ENCODE assay signal across 30 cellular contexts in the genomic region with DNA sequence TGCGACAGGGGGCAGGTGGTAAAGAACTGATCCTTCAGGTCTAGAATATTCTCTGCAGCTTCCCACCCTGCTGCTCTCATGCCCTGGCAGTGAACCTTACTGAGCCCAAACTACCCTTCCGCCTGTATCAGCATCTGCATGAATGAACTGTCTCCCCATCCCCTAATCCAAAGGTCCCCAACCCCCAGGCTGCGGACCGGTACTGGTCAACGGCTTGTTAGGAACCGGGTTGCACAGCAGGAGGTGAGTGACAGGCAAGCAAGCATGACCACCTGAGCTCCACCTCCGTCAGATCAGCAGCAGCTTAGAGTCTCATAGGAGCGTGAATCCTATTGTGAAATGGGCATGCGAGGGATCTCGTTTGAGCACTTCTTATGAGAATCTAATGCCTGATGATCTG. TPM values are rescaled to one million over a fixed set of nuclear protein-coding genes. Genes with fewer than 3 reads are reported as not detected.
"Had no signal": no experiment of that assay in that cellular context is flagged by ENCODE, and none has a peak within 500 bp of the region (broad histone marks: within the 10 kb centered on the region; RNA-seq: fewer than 3 reads in every experiment).

No MANE protein-coding gene starts in this region.

- H3K27ac Mint-ChIP-seq: activated CD4-positive, alpha-beta memory T cell treated with anti-CD3 and anti-CD28 coated beads, Interleukin-2, amount 10 ng/mL, durations not matched to agents 7 days and 5 days; activated CD4-positive, alpha-beta T cell treated with anti-CD3 and anti-CD28 coated beads for 36 hours; activated CD4-positive, alpha-beta T cell treated with anti-CD3 and anti-CD28 coated beads, Interleukin-2, amount 10 ng/mL, durations not matched to agents 7 days and 5 days; activated naive CD4-positive, alpha-beta T cell treated with anti-CD3 and anti-CD28 coated beads, Interleukin-2, amount 10 ng/mL, durations not matched to agents 7 days and 5 days; activated naive CD4-positive, alpha-beta T cell treated with anti-CD3 and anti-CD28 coated beads, Interleukin-2, amount 50 U/mL, for 72 hours; activated naive CD8-positive, alpha-beta T cell treated with anti-CD3 and anti-CD28 coated beads, Interleukin-2, amount 10 ng/mL, durations not matched to agents 7 days and 5 days; activated T-cell treated with anti-CD3 and anti-CD28 coated beads, Interleukin-2, amount 50 U/mL, for 24 hours; activated T-cell treated with anti-CD3 and anti-CD28 coated beads, Interleukin-2, amount 50 U/mL, for 72 hours had no signal

- H3K4me3 ChIP-seq: colonic mucosa, esophagus squamous epithelium, gastroesophageal sphincter had no signal

- H3K4me1 Mint-ChIP-seq: activated CD4-positive, alpha-beta memory T cell treated with anti-CD3 and anti-CD28 coated beads, Interleukin-2, amount 10 ng/mL, durations not matched to agents 7 days and 5 days; activated CD4-positive, alpha-beta T cell treated with anti-CD3 and anti-CD28 coated beads for 36 hours; activated CD4-positive, alpha-beta T cell treated with anti-CD3 and anti-CD28 coated beads, Interleukin-2, amount 10 ng/mL, durations not matched to agents 7 days and 5 days; activated naive CD4-positive, alpha-beta T cell treated with anti-CD3 and anti-CD28 coated beads, Interleukin-2, amount 10 ng/mL, durations not matched to agents 7 days and 5 days; activated naive CD8-positive, alpha-beta T cell treated with anti-CD3 and anti-CD28 coated beads, Interleukin-2, amount 10 ng/mL, durations not matched to agents 7 days and 5 days had no signal

- H3K36me3 ChIP-seq: brain microvascular endothelial cell, colonic mucosa, esophagus squamous epithelium, gastroesophageal sphincter had no signal

- ATAC-seq: activated CD4-positive, alpha-beta T cell treated with anti-CD3 and anti-CD28 coated beads for 36 hours; activated naive CD4-positive, alpha-beta T cell treated with anti-CD3 and anti-CD28 coated beads, Interleukin-2, amount 50 U/mL, for 72 hours; activated T-cell treated with anti-CD3 and anti-CD28 coated beads, Interleukin-2, amount 50 U/mL, for 72 hours; gastroesophageal sphincter had no signal

- H3K27ac ChIP-seq: brain microvascular endothelial cell, colonic mucosa, epithelial cell of prostate, esophagus squamous epithelium, gastroesophageal sphincter had no signal

- H3K4me3 Mint-ChIP-seq: activated CD4-positive, alpha-beta memory T cell treated with anti-CD3 and anti-CD28 coated beads, Interleukin-2, amount 10 ng/mL, durations not matched to agents 7 days and 5 days; activated CD4-positive, alpha-beta T cell treated with anti-CD3 and anti-CD28 coated beads for 36 hours; activated CD4-positive, alpha-beta T cell treated with anti-CD3 and anti-CD28 coated beads, Interleukin-2, amount 10 ng/mL, durations not matched to agents 7 days and 5 days; activated naive CD4-positive, alpha-beta T cell treated with anti-CD3 and anti-CD28 coated beads, Interleukin-2, amount 10 ng/mL, durations not matched to agents 7 days and 5 days; activated naive CD8-positive, alpha-beta T cell treated with anti-CD3 and anti-CD28 coated beads, Interleukin-2, amount 10 ng/mL, durations not matched to agents 7 days and 5 days; activated T-cell treated with anti-CD3 and anti-CD28 coated beads, Interleukin-2, amount 50 U/mL, for 24 hours; activated T-cell treated with anti-CD3 and anti-CD28 coated beads, Interleukin-2, amount 50 U/mL, for 72 hours had no signal

- DNase-seq: activated CD4-positive, alpha-beta memory T cell treated with anti-CD3 and anti-CD28 coated beads, Interleukin-2, amount 10 ng/mL, durations not matched to agents 7 days and 5 days; activated CD4-positive, alpha-beta T cell treated with anti-CD3 and anti-CD28 coated beads for 36 hours; activated CD4-positive, alpha-beta T cell treated with anti-CD3 and anti-CD28 coated beads, Interleukin-2, amount 10 ng/mL, durations not matched to agents 7 days and 5 days; activated CD4-positive, alpha-beta T cell treated with anti-CD3 and anti-CD28 coated beads, Interleukin-2, amount 50 U/mL, for 4 hours; activated CD4-positive, CD25-positive, alpha-beta regulatory T cell; activated CD4-positive, CD25-positive, alpha-beta regulatory T cell treated with anti-CD3 and anti-CD28 coated beads, Interleukin-2, amount 50 U/mL, for 72 hours; activated CD8-positive, alpha-beta memory T cell treated with anti-CD3 and anti-CD28 coated beads, Interleukin-2, amount 50 U/mL, for 48 hours; activated gamma-delta T cell; activated naive CD4-positive, alpha-beta T cell; activated naive CD4-positive, alpha-beta T cell treated with anti-CD3 and anti-CD28 coated beads, Interleukin-2, amount 10 ng/mL, durations not matched to agents 7 days and 5 days; activated naive CD8-positive, alpha-beta T cell treated with anti-CD3 and anti-CD28 coated beads, Interleukin-2, amount 10 ng/mL, durations not matched to agents 7 days and 5 days; activated T-cell treated with anti-CD3 and anti-CD28 coated beads for 4 hours; activated T-cell treated with anti-CD3 and anti-CD28 coated beads, Interleukin-2, amount 50 U/mL, for 24 hours; activated T-cell treated with anti-CD3 and anti-CD28 coated beads, Interleukin-2, amount 50 U/mL, for 72 hours; brain microvascular endothelial cell; caudate nucleus; colonic mucosa; effector CD8-positive, alpha-beta T cell; esophagus squamous epithelium; foreskin melanocyte; T-helper 2 cell had no signal

- H3K9me3 ChIP-seq: colonic mucosa, esophagus squamous epithelium, gastroesophageal sphincter had no signal

- H3K9me3 Mint-ChIP-seq: activated CD4-positive, alpha-beta memory T cell treated with anti-CD3 and anti-CD28 coated beads, Interleukin-2, amount 10 ng/mL, durations not matched to agents 7 days and 5 days; activated CD4-positive, alpha-beta T cell treated with anti-CD3 and anti-CD28 coated beads, Interleukin-2, amount 10 ng/mL, durations not matched to agents 7 days and 5 days; activated naive CD4-positive, alpha-beta T cell treated with anti-CD3 and anti-CD28 coated beads, Interleukin-2, amount 10 ng/mL, durations not matched to agents 7 days and 5 days; activated naive CD4-positive, alpha-beta T cell treated with anti-CD3 and anti-CD28 coated beads, Interleukin-2, amount 50 U/mL, for 72 hours; activated naive CD8-positive, alpha-beta T cell treated with anti-CD3 and anti-CD28 coated beads, Interleukin-2, amount 10 ng/mL, durations not matched to agents 7 days and 5 days; activated T-cell treated with anti-CD3 and anti-CD28 coated beads, Interleukin-2, amount 50 U/mL, for 24 hours; activated T-cell treated with anti-CD3 and anti-CD28 coated beads, Interleukin-2, amount 50 U/mL, for 72 hours had no signal

- H3K27me3 ChIP-seq: brain microvascular endothelial cell, colonic mucosa, gastroesophageal sphincter had no signal

- H3K36me3 Mint-ChIP-seq: activated naive CD4-positive, alpha-beta T cell treated with anti-CD3 and anti-CD28 coated beads, Interleukin-2, amount 10 ng/mL, durations not matched to agents 7 days and 5 days; activated naive CD4-positive, alpha-beta T cell treated with anti-CD3 and anti-CD28 coated beads, Interleukin-2, amount 50 U/mL, for 72 hours; activated naive CD8-positive, alpha-beta T cell treated with anti-CD3 and anti-CD28 coated beads, Interleukin-2, amount 10 ng/mL, durations not matched to agents 7 days and 5 days had no signal

- H3K4me1 ChIP-seq: colonic mucosa, gastroesophageal sphincter had no signal

RNA-seq across cellular contexts. Expression of gene LMO1, which starts 58.2 kb away (rescaled TPM):
- total RNA-seq: activated CD4-positive, alpha-beta memory T cell treated with anti-CD3 and anti-CD28 coated beads, Interleukin-2, amount 10 ng/mL, durations not matched to agents 7 days and 5 days; activated CD4-positive, alpha-beta T cell treated with anti-CD3 and anti-CD28 coated beads for 36 hours; activated CD4-positive, alpha-beta T cell treated with anti-CD3 and anti-CD28 coated beads, Interleukin-2, amount 10 ng/mL, durations not matched to agents 7 days and 5 days; activated naive CD4-positive, alpha-beta T cell treated with anti-CD3 and anti-CD28 coated beads, Interleukin-2, amount 50 U/mL, for 72 hours; activated naive CD8-positive, alpha-beta T cell treated with anti-CD3 and anti-CD28 coated beads, Interleukin-2, amount 10 ng/mL, durations not matched to agents 7 days and 5 days; bronchial epithelial cell; colonic mucosa; dermis microvascular lymphatic vessel endothelial cell; endothelial cell of umbilical vein; esophagus squamous epithelium; fibroblast of lung; fibroblast of villous mesenchyme; gastroesophageal sphincter; T-helper 1 cell treated with Interleukin-12 subunit alpha and Interleukin-12 subunit beta and Interleukin-4 antibody, amounts not matched to agents 30 ng/mL and 1 ng/mL, for 36 hours had no signal
- polyA plus RNA-seq: endothelial cell of umbilical vein, fibroblast of lung had no signal
